In genomic region chr6:108116781-108117426, GRCh38 we compare ENCODE assay signal across 11 cellular contexts. TPM values are rescaled to one million over a fixed set of nuclear protein-coding genes. Genes with fewer than 3 reads are reported as not detected.
DNase-seq lines count a peak whose midpoint lies in the region; ATAC-seq and TF ChIP-seq lines count a peak whose summit lies in the region.
"Had no signal": no experiment of that assay in that cellular context is flagged by ENCODE, and none has a peak within 500 bp of the region (broad histone marks: within the 10 kb centered on the region; RNA-seq: fewer than 3 reads in every experiment).

No MANE protein-coding gene starts in this region.

- 8 to 17% methylated on average over 32 to 42 of the region's 43 CpGs for WGBS in tibial nerve, 2 donors
- 30 to 32% methylated on average over 39 to 43 of the region's 43 CpGs for WGBS in aorta, 2 donors
- 12% methylated on average over 42 of the region's 43 CpGs for WGBS in prostate gland

- intact Hi-C loops in left ventricle myocardium inferior (cut with micrococcal nuclease) (loop anchor here (10.0 kb wide), 2 partner anchors 378 to 408 kb away; no protein-coding TSS in a partner anchor), cardiac septum (cut with DNase I) (loop anchor here (5.0 to 10.0 kb wide), 3 partner anchors 50 to 378 kb away; partner anchors contain the start of gene NR2E1), aorta (cut with DNase I) (loop anchor here in 1 of 2 donors (5.0 kb wide), 1 partner anchor 180 kb away; the partner anchor contains the start of gene AFG1L), prostate gland (cut with DNase I) (loop anchor here (10.0 kb wide), 1 partner anchor 378 kb away; no protein-coding TSS in a partner anchor)

- H3K27me3 ChIP-seq in left ventricle myocardium inferior (ENCODE audit: low read depth) (peaks cover 100% of the 10 kb centered on the region), tibial nerve (peaks cover 0 to 84% of the 10 kb centered on the region in 2 donors), aorta (ENCODE audit: control insufficient read depth in 1 of 2, insufficient read depth in 2 of 2, low read length in 1 of 2) (no peaks in the 10 kb centered on the region), prostate gland (replicated peaks; ENCODE audit: insufficient read depth) (peaks cover 21% of the 10 kb centered on the region)

- TF ChIP-seq POLR2A in tibial nerve (IDR thresholded peaks at IDR 0.05) (no peak), prostate gland (IDR thresholded peaks at IDR 0.05) (no peak)

- H3K36me3 Mint-ChIP-seq in activated naive CD8-positive, alpha-beta T cell treated with anti-CD3 and anti-CD28 coated beads, Interleukin-2, amount 50 U/mL, for 24 hours (ENCODE audit: low read depth) = no peaks in the 10 kb centered on the region
- H3K36me3 Mint-ChIP-seq in mesothelial cell of epicardium = no peaks in the 10 kb centered on the region

- no peak for ATAC-seq in activated naive CD8-positive, alpha-beta T cell treated with anti-CD3 and anti-CD28 coated beads, Interleukin-2, amount 50 U/mL, for 24 hours
- ATAC-seq in aorta (ENCODE audit: low FRiP score) = no peak

- DNase-seq in left ventricle myocardium inferior (no peak), cardiac septum (ENCODE audit: low spot score) (no peak), mesothelial cell of epicardium (ENCODE audit: low spot score in 2 of 2, unreplicated experiment in 2 of 2) (no peak), GM19240 (ENCODE audit: insufficient read length, low spot score) (no peak), tibial nerve (ENCODE audit: low spot score in 2 of 2) (no peak), aorta (no peak), prostate gland (ENCODE audit: low spot score) (no peak)
- DNase-seq in activated naive CD8-positive, alpha-beta T cell treated with anti-CD3 and anti-CD28 coated beads, Interleukin-2, amount 50 U/mL, for 24 hours = no peak
- DNase-seq: activated CD4-positive, alpha-beta T cell treated with anti-CD3 and anti-CD28 coated beads for 4 hours had no signal

- H3K4me3 Mint-ChIP-seq in activated naive CD8-positive, alpha-beta T cell treated with anti-CD3 and anti-CD28 coated beads, Interleukin-2, amount 50 U/mL, for 24 hours = peak overlapping the region; percentile 85
- peak overlapping the region; percentile 54 for H3K4me3 Mint-ChIP-seq in mesothelial cell of epicardium

- H3K4me1 ChIP-seq in left ventricle myocardium inferior (peaks cover 59% of the 10 kb centered on the region), tibial nerve (peaks cover 0 to 69% (median 46%) of the 10 kb centered on the region in 4 donors), aorta (ENCODE audit: control insufficient read depth in 1 of 2, insufficient read depth in 2 of 2, low read length in 2 of 2) (no peaks in the 10 kb centered on the region), prostate gland (replicated peaks) (peaks cover 2% of the 10 kb centered on the region)

- H3K27me3 Mint-ChIP-seq in activated naive CD8-positive, alpha-beta T cell treated with anti-CD3 and anti-CD28 coated beads, Interleukin-2, amount 50 U/mL, for 24 hours = peaks cover 91% of the 10 kb centered on the region
- peaks cover 97% of the 10 kb centered on the region for H3K27me3 Mint-ChIP-seq in mesothelial cell of epicardium (ENCODE audit: low read depth)

- H3K9me3 Mint-ChIP-seq in activated naive CD8-positive, alpha-beta T cell treated with anti-CD3 and anti-CD28 coated beads, Interleukin-2, amount 50 U/mL, for 24 hours = no peaks in the 10 kb centered on the region
- H3K9me3 Mint-ChIP-seq in mesothelial cell of epicardium = no peaks in the 10 kb centered on the region

- no peak for TF ChIP-seq EP300 in tibial nerve (IDR thresholded peaks at IDR 0.05)

- TF ChIP-seq CTCF in left ventricle myocardium inferior (IDR thresholded peaks at IDR 0.05; ENCODE audit: borderline replicate concordance) (no peak), mesothelial cell of epicardium (IDR thresholded peaks at IDR 0.05; ENCODE audit: unreplicated experiment) (no peak), tibial nerve (IDR thresholded peaks at IDR 0.05) (no peak), prostate gland (IDR thresholded peaks at IDR 0.05) (no peak)

- no peaks in the 10 kb centered on the region for H3K9me3 ChIP-seq in left ventricle myocardium inferior (replicated peaks)
- H3K9me3 ChIP-seq in tibial nerve = no peaks in the 10 kb centered on the region
- no peaks in the 10 kb centered on the region for H3K9me3 ChIP-seq in aorta (ENCODE audit: control insufficient read depth, low read length)
- no peaks in the 10 kb centered on the region for H3K9me3 ChIP-seq in prostate gland
- H3K9me3 ChIP-seq: left lung had no signal

- H3K36me3 ChIP-seq in left ventricle myocardium inferior (no peaks in the 10 kb centered on the region), tibial nerve (no peaks in the 10 kb centered on the region), aorta (ENCODE audit: control insufficient read depth in 1 of 2, insufficient read depth in 2 of 2, low read length in 1 of 2) (no peaks in the 10 kb centered on the region), prostate gland (no peaks in the 10 kb centered on the region)
- H3K36me3 ChIP-seq: left lung had no signal

- H3K27ac Mint-ChIP-seq in activated naive CD8-positive, alpha-beta T cell treated with anti-CD3 and anti-CD28 coated beads, Interleukin-2, amount 50 U/mL, for 24 hours = no peak overlapping the region
- no peak overlapping the region for H3K27ac Mint-ChIP-seq in mesothelial cell of epicardium

- peaks cover 49% of the 10 kb centered on the region for H3K4me1 Mint-ChIP-seq in activated naive CD8-positive, alpha-beta T cell treated with anti-CD3 and anti-CD28 coated beads, Interleukin-2, amount 50 U/mL, for 24 hours
- peaks cover 41% of the 10 kb centered on the region for H3K4me1 Mint-ChIP-seq in mesothelial cell of epicardium

- H3K4me3 ChIP-seq in left ventricle myocardium inferior = peak overlapping the region; percentile 76
- peak overlapping the region in 2 of 4 donors; percentile 64 to 74 for H3K4me3 ChIP-seq in tibial nerve
- H3K4me3 ChIP-seq in aorta (ENCODE audit: low read length in 2 of 2) = no peak overlapping the region
- H3K4me3 ChIP-seq in prostate gland = no peak overlapping the region

- no peak overlapping the region for H3K27ac ChIP-seq in left ventricle myocardium inferior (replicated peaks)
- H3K27ac ChIP-seq in tibial nerve = no peak overlapping the region
- no peak overlapping the region for H3K27ac ChIP-seq in aorta (ENCODE audit: low read depth in 1 of 2, low read length in 2 of 2)
- H3K27ac ChIP-seq in prostate gland = no peak overlapping the region
- H3K27ac ChIP-seq: left lung had no signal

RNA-seq across cellular contexts. Expression of gene OSTM1, which starts 42.4 kb away (rescaled TPM):
- total RNA-seq in left ventricle myocardium inferior (40.7 TPM), cardiac septum (53.4 TPM), mesothelial cell of epicardium (11.9 to 16.8 TPM (median 14.4 TPM) in 3 replicates), tibial nerve (100 to 1,000 TPM in 2 of 4 donors, 10 to 100 TPM in 2; 49.8 to 136 (median 96.0) TPM), aorta (10 to 100 TPM; 45.0 to 68.3 TPM), prostate gland (10 to 100 TPM; 44.6 to 73.1 TPM)
- 10 to 100 TPM; 17.8 to 18.5 TPM for polyA plus RNA-seq in aorta

RNA-seq across cellular contexts. Expression of gene NR2E1, which starts 48.9 kb away (rescaled TPM):
- total RNA-seq in left ventricle myocardium inferior = not detected
- total RNA-seq in cardiac septum = 0.08 TPM
- total RNA-seq in mesothelial cell of epicardium = not detected in 3 replicates
- total RNA-seq in tibial nerve = not detected
- total RNA-seq in aorta = not detected
- polyA plus RNA-seq in aorta = not detected
- under 1 TPM in 1 of 2 donors, not detected in 1; 0.91 TPM for total RNA-seq in prostate gland
- total RNA-seq: dermis microvascular lymphatic vessel endothelial cell, left lung had no signal
